Comparison of ENCODE assay signal across 12 cellular contexts in the genomic region with DNA sequence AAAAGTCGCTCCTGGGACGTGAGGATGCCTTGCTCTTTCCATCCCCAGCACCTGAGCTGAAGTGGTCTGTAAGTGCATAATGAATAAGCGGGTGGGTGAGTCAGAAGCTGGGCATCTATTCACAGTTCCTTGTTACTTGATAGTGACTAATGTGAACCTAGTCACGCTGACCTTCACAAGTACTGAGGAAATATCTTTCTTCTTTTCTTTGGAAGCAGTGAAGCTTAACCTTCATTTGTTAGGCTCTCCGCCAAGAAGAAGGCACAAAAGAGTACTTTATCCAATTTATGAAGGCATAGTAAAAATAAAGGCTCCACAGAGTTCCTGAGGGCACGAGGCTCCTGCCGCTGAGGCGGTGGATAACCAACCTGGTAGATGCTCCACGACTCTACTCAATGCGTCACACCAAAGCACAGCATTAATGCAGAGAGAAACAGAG.
DNase-seq lines count a peak whose midpoint lies in the region; ATAC-seq and TF ChIP-seq lines count a peak whose summit lies in the region.
"Had no signal": no experiment of that assay in that cellular context is flagged by ENCODE, and none has a peak within 500 bp of the region (broad histone marks: within the 10 kb centered on the region; RNA-seq: fewer than 3 reads in every experiment).

No MANE protein-coding gene starts in this region.

- H3K4me1 ChIP-seq in lower lobe of right lung = no peaks in the 10 kb centered on the region

- intact Hi-C loops in lower lobe of right lung (cut with DNase I) = no loop called here
- intact Hi-C loops in activated CD4-positive, alpha-beta memory T cell treated with anti-CD3 and anti-CD28 coated beads for 36 hours (cut with micrococcal nuclease) = no loop called here

- no peaks in the 10 kb centered on the region for H3K36me3 ChIP-seq in MG63
- H3K36me3 ChIP-seq in lower lobe of right lung = no peaks in the 10 kb centered on the region

- H3K27ac Mint-ChIP-seq in activated CD4-positive, alpha-beta memory T cell treated with anti-CD3 and anti-CD28 coated beads for 36 hours = no peak overlapping the region
- H3K27ac Mint-ChIP-seq in stimulated activated naive B cell treated with anti-CD40 and anti-IgM and Interleukin-4, amounts not matched to agents 10 μg/mL and 1 μg/mL and 100 μg/mL, for 72 hours = no peak overlapping the region

- ATAC-seq in lower lobe of right lung = peak; percentile 61 to 69
- no peak for ATAC-seq in HG03378 (IDR thresholded peaks at IDR 0.05; ENCODE audit: unreplicated experiment)
- ATAC-seq in stimulated activated naive B cell treated with anti-CD40 and anti-IgM and Interleukin-4, amounts not matched to agents 10 μg/mL and 1 μg/mL and 100 μg/mL, for 72 hours (replicated peaks) = no peak
- ATAC-seq: left ventricle myocardium superior had no signal

- CTCF ChIA-PET in activated CD4-positive, alpha-beta memory T cell treated with anti-CD3 and anti-CD28 coated beads for 36 hours (lab: Charles Lee) = no interaction called here

- TF ChIP-seq CTCF in lower lobe of right lung (IDR thresholded peaks at IDR 0.05) (no peak), GM13977 (IDR thresholded peaks at IDR 0.05; ENCODE audit: extremely low read depth, insufficient read depth, missing control alignments) (no peak)

- no peak overlapping the region for H3K27ac ChIP-seq in lower lobe of right lung
- H3K27ac ChIP-seq: VCaP had no signal

- DNase-seq in COLO829 (ENCODE audit: low spot score) (peak; percentile 84), MG63 (peak; percentile 74), astrocyte of the hippocampus (ENCODE audit: low read depth, low spot score) (peak; percentile 96), lower lobe of right lung (no peak), GM13977 (ENCODE audit: low spot score) (no peak)
- DNase-seq in activated CD4-positive, alpha-beta memory T cell treated with anti-CD3 and anti-CD28 coated beads for 36 hours = no peak
- DNase-seq in stimulated activated naive B cell treated with anti-CD40 and anti-IgM and Interleukin-4, amounts not matched to agents 10 μg/mL and 1 μg/mL and 100 μg/mL, for 72 hours = no peak
- DNase-seq: H7, KG1, left ventricle myocardium superior had no signal

- no peak overlapping the region for H3K4me3 Mint-ChIP-seq in activated CD4-positive, alpha-beta memory T cell treated with anti-CD3 and anti-CD28 coated beads for 36 hours
- no peak overlapping the region for H3K4me3 Mint-ChIP-seq in stimulated activated naive B cell treated with anti-CD40 and anti-IgM and Interleukin-4, amounts not matched to agents 10 μg/mL and 1 μg/mL and 100 μg/mL, for 72 hours

- H3K36me3 Mint-ChIP-seq in activated CD4-positive, alpha-beta memory T cell treated with anti-CD3 and anti-CD28 coated beads for 36 hours = no peaks in the 10 kb centered on the region
- H3K36me3 Mint-ChIP-seq in stimulated activated naive B cell treated with anti-CD40 and anti-IgM and Interleukin-4, amounts not matched to agents 10 μg/mL and 1 μg/mL and 100 μg/mL, for 72 hours = no peaks in the 10 kb centered on the region

- H3K27me3 ChIP-seq in MG63 = no peaks in the 10 kb centered on the region
- no peaks in the 10 kb centered on the region for H3K27me3 ChIP-seq in lower lobe of right lung (ENCODE audit: low read depth)

- no peaks in the 10 kb centered on the region for H3K4me1 Mint-ChIP-seq in activated CD4-positive, alpha-beta memory T cell treated with anti-CD3 and anti-CD28 coated beads for 36 hours (ENCODE audit: low read depth)
- H3K4me1 Mint-ChIP-seq in stimulated activated naive B cell treated with anti-CD40 and anti-IgM and Interleukin-4, amounts not matched to agents 10 μg/mL and 1 μg/mL and 100 μg/mL, for 72 hours = no peaks in the 10 kb centered on the region

- H3K27me3 Mint-ChIP-seq in activated CD4-positive, alpha-beta memory T cell treated with anti-CD3 and anti-CD28 coated beads for 36 hours = no peaks in the 10 kb centered on the region
- no peaks in the 10 kb centered on the region for H3K27me3 Mint-ChIP-seq in stimulated activated naive B cell treated with anti-CD40 and anti-IgM and Interleukin-4, amounts not matched to agents 10 μg/mL and 1 μg/mL and 100 μg/mL, for 72 hours

- in situ Hi-C loops in GM13977 (cut with MboI; ENCODE audit: low pct_unique_long_range_greater_than_20kb, low sequenced_read_pairs, unreplicated experiment) = no loop called here

- POLR2A ChIA-PET in activated CD4-positive, alpha-beta memory T cell treated with anti-CD3 and anti-CD28 coated beads for 36 hours (lab: Charles Lee) = no interaction called here

- H3K9me3 Mint-ChIP-seq in activated CD4-positive, alpha-beta memory T cell treated with anti-CD3 and anti-CD28 coated beads for 36 hours = peaks cover 9% of the 10 kb centered on the region
- H3K9me3 Mint-ChIP-seq in stimulated activated naive B cell treated with anti-CD40 and anti-IgM and Interleukin-4, amounts not matched to agents 10 μg/mL and 1 μg/mL and 100 μg/mL, for 72 hours = peaks cover 0 to 14% of the 10 kb centered on the region in 2 donors

- H3K4me3 ChIP-seq in MG63 (no peak overlapping the region), lower lobe of right lung (no peak overlapping the region)

- H3K9me3 ChIP-seq in MG63 (no peaks in the 10 kb centered on the region), lower lobe of right lung (no peaks in the 10 kb centered on the region)

Comparison
In these comparisons a context has a peak if more than half of its experiments do, and no peak if none do; other contexts are left out.
1. DNase-seq: peak in COLO829 (single experiment), MG63 (single experiment) and astrocyte of the hippocampus (single experiment); none in lower lobe of right lung (single experiment), GM13977 (single experiment), activated CD4-positive, alpha-beta memory T cell treated with anti-CD3 and anti-CD28 coated beads for 36 hours (single experiment) and stimulated activated naive B cell treated with anti-CD40 and anti-IgM and Interleukin-4, amounts not matched to agents 10 μg/mL and 1 μg/mL and 100 μg/mL, for 72 hours (single experiment).
2. ATAC-seq: peak in lower lobe of right lung (2 of 2); none in HG03378 (single experiment) and stimulated activated naive B cell treated with anti-CD40 and anti-IgM and Interleukin-4, amounts not matched to agents 10 μg/mL and 1 μg/mL and 100 μg/mL, for 72 hours (0 of 2).